21 cellular contexts compared by ENCODE assay signal in genomic region chr15:100716456-100717085, GRCh38.
A peak's percentile ranks its signal among the peaks of the same experiment; 100 is the strongest.
DNase-seq lines count a peak whose midpoint lies in the region; ATAC-seq, FAIRE-seq and TF ChIP-seq lines count a peak whose summit lies in the region.
"Had no signal": no experiment of that assay in that cellular context is flagged by ENCODE, and none has a peak within 500 bp of the region (broad histone marks: within the 10 kb centered on the region; RNA-seq: fewer than 3 reads in every experiment).

No MANE protein-coding gene starts in this region.

- H3K14ac ChIP-seq in IMR-90 (replicated peaks; ENCODE audit: low read depth, low read length), result no peak overlapping the region

- DNase-seq in Calu3 (no peak), IMR-90 (no peak), ecto neural progenitor cell (ENCODE audit: low spot score) (peak; percentile 25), neural progenitor cell (ENCODE audit: low spot score) (no peak), urothelium cell line (ENCODE audit: low spot score) (no peak)
- no peak for DNase-seq in activated T-cell treated with anti-CD3 and anti-CD28 coated beads, Interleukin-2, amount 50 U/mL, for 24 hours
- no peak for DNase-seq in activated T-cell treated with anti-CD3 and anti-CD28 coated beads, Interleukin-2, amount 50 U/mL, for 48 hours
- DNase-seq: CD4-positive, CD25-positive, alpha-beta regulatory T cell; GDM1; GOT3; HFFc6; NCI-H146; NCI-H2081 treated with DMSO at 0.1 percent for 48 hours; NCI-H510A; NCI-H82 had no signal

- TF ChIP-seq RAD21 in IMR-90 (IDR thresholded peaks at IDR 0.05; ENCODE audit: low read length), result no peak

- no peak overlapping the region for H2AK9ac ChIP-seq in IMR-90 (replicated peaks; ENCODE audit: low read depth, low read length, poor library complexity)

- H3K4me1 Mint-ChIP-seq in Calu3 (ENCODE audit: low read depth, unreplicated experiment) (peaks cover 88% of the 10 kb centered on the region), neural progenitor cell (peaks cover 18% of the 10 kb centered on the region)
- H3K4me1 Mint-ChIP-seq in activated T-cell treated with anti-CD3 and anti-CD28 coated beads, Interleukin-2, amount 50 U/mL, for 24 hours (ENCODE audit: low read depth), result no peaks in the 10 kb centered on the region
- H3K4me1 Mint-ChIP-seq: CD4-positive, CD25-positive, alpha-beta regulatory T cell had no signal

- CTCF ChIA-PET in Calu3 (lab: Charles Lee), result interaction anchor here (1.2 to 1.7 kb wide), 2 partner anchors 11 to 151 kb away, joined by 3 to 6 read pairs; no protein-coding TSS in a partner anchor
- CTCF ChIA-PET in IMR-90 (lab: Yijun Ruan, JAX), result no interaction called here

- H3K27me3 ChIP-seq in IMR-90 (ENCODE audit: control insufficient read depth, insufficient read depth, low read length), result no peaks in the 10 kb centered on the region
- H3K27me3 ChIP-seq in neural progenitor cell, result no peaks in the 10 kb centered on the region
- H3K27me3 ChIP-seq: Peyer's patch had no signal

- H2BK5ac ChIP-seq in IMR-90 (ENCODE audit: low read depth, low read length, poor library complexity, severe bottlenecking), result no peak overlapping the region

- peak overlapping the region; percentile 35 for H3K4me3 Mint-ChIP-seq in Calu3 (ENCODE audit: low read depth, unreplicated experiment)
- H3K4me3 Mint-ChIP-seq in neural progenitor cell, result peak overlapping the region; percentile 7
- H3K4me3 Mint-ChIP-seq in activated T-cell treated with anti-CD3 and anti-CD28 coated beads, Interleukin-2, amount 50 U/mL, for 24 hours, result no peak overlapping the region
- H3K4me3 Mint-ChIP-seq: CD4-positive, CD25-positive, alpha-beta regulatory T cell; HFFc6 had no signal

- H3K27ac Mint-ChIP-seq in Calu3 (ENCODE audit: unreplicated experiment) (peak overlapping the region; percentile 98), neural progenitor cell (no peak overlapping the region)
- H3K27ac Mint-ChIP-seq in activated T-cell treated with anti-CD3 and anti-CD28 coated beads, Interleukin-2, amount 50 U/mL, for 24 hours, result no peak overlapping the region
- H3K27ac Mint-ChIP-seq: CD4-positive, CD25-positive, alpha-beta regulatory T cell; HFFc6 had no signal

- H4K91ac ChIP-seq in IMR-90 (ENCODE audit: insufficient read depth, low read depth, low read length), result no peak overlapping the region

- H4K8ac ChIP-seq in IMR-90 (ENCODE audit: low read depth in 2 of 2, low read length in 2 of 2), result no peak overlapping the region

- dilution Hi-C loops in IMR-90 (cut with HindIII; ENCODE audit: low sequenced_read_pairs, unreplicated experiment), result no loop called here

- H3K36me3 Mint-ChIP-seq in Calu3 (ENCODE audit: insufficient read depth, unreplicated experiment) (peaks cover 64% of the 10 kb centered on the region), neural progenitor cell (no peaks in the 10 kb centered on the region)
- no peaks in the 10 kb centered on the region for H3K36me3 Mint-ChIP-seq in activated T-cell treated with anti-CD3 and anti-CD28 coated beads, Interleukin-2, amount 50 U/mL, for 24 hours (ENCODE audit: low read depth)
- H3K36me3 Mint-ChIP-seq: CD4-positive, CD25-positive, alpha-beta regulatory T cell had no signal

- H3K79me1 ChIP-seq in IMR-90 (ENCODE audit: low read depth in 1 of 2, low read length in 2 of 2), result 0 out of 4 replicates have a peak, but pooled peaks cover 0 to 4% of the 10 kb centered on the region in 2 experiments

- TF ChIP-seq CTCF in Calu3 (IDR thresholded peaks at IDR 0.05; ENCODE audit: unreplicated experiment) (no peak), IMR-90 (conservative IDR thresholded peaks at IDR 0.05; ENCODE audit: low read depth, low read length) (no peak), neural progenitor cell (IDR thresholded peaks at IDR 0.05) (no peak)

- ATAC-seq in IMR-90 (ENCODE audit: low read depth) (no peak), GM21737 (IDR thresholded peaks at IDR 0.05; ENCODE audit: unreplicated experiment) (no peak)
- ATAC-seq: GM12878 had no signal

- no peak for TF ChIP-seq POLR2A in IMR-90 (IDR thresholded peaks at IDR 0.05; ENCODE audit: low read depth, low read length)

- H3K4ac ChIP-seq in IMR-90 (ENCODE audit: low read depth, low read length), result peak overlapping the region; percentile 54; the same call in 1 of the 2 replicates

- H3K27me3 Mint-ChIP-seq in Calu3 (ENCODE audit: unreplicated experiment) (no peaks in the 10 kb centered on the region), neural progenitor cell (ENCODE audit: insufficient read depth, low read depth) (peaks cover 7% of the 10 kb centered on the region)
- H3K27me3 Mint-ChIP-seq in activated T-cell treated with anti-CD3 and anti-CD28 coated beads, Interleukin-2, amount 50 U/mL, for 24 hours, result peaks cover 4% of the 10 kb centered on the region
- H3K27me3 Mint-ChIP-seq: CD4-positive, CD25-positive, alpha-beta regulatory T cell had no signal

- H3K4me3 ChIP-seq in IMR-90 (ENCODE audit: insufficient read depth, low read depth, low read length) (no peak overlapping the region), neural progenitor cell (no peak overlapping the region)
- H3K4me3 ChIP-seq: GM12878, Peyer's patch had no signal

- peaks cover 3% of the 10 kb centered on the region for H4K20me1 ChIP-seq in IMR-90 (ENCODE audit: insufficient read depth, low read length)
- no peaks in the 10 kb centered on the region for H4K20me1 ChIP-seq in neural progenitor cell (ENCODE audit: low read depth)

- POLR2A ChIA-PET in IMR-90 (lab: Charles Lee; ENCODE audit: unreplicated experiment), result no interaction called here

- H2AK5ac ChIP-seq in IMR-90 (ENCODE audit: low read depth, low read length), result peak overlapping the region; percentile 77; the same call in 1 of the 2 replicates

- no peak overlapping the region for H3K9ac ChIP-seq in IMR-90 (ENCODE audit: low read depth, low read length)
- H3K9ac ChIP-seq in neural progenitor cell, result no peak overlapping the region
- H3K9ac ChIP-seq: KMS-11 had no signal

- H2BK20ac ChIP-seq in IMR-90 (ENCODE audit: low read depth, low read length), result peak overlapping the region; percentile 46; the same call in 1 of the 2 replicates

- in situ Hi-C loops in IMR-90 (cut with MboI; ENCODE audit: low sequenced_read_pairs), result loop anchor here (25.0 kb wide), 1 partner anchor 546 kb away; the partner anchor contains the start of gene CHSY1

- H3K79me2 ChIP-seq in neural progenitor cell (ENCODE audit: low read depth), result no peaks in the 10 kb centered on the region

- intact Hi-C loops in Calu3 (cut with micrococcal nuclease; ENCODE audit: unreplicated experiment), result no loop called here
- intact Hi-C loops in IMR-90 (cut with micrococcal nuclease), result no loop called here

- H3K4me1 ChIP-seq in IMR-90 (ENCODE audit: control insufficient read depth, insufficient read depth, low read length), result peaks cover 27% of the 10 kb centered on the region
- no peaks in the 10 kb centered on the region for H3K4me1 ChIP-seq in neural progenitor cell

- no peak overlapping the region for H4K5ac ChIP-seq in IMR-90 (ENCODE audit: low read depth, low read length)

- no peak overlapping the region for H3K23ac ChIP-seq in IMR-90 (ENCODE audit: low read depth, low read length)

- H3K18ac ChIP-seq in IMR-90 (ENCODE audit: low read depth, low read length), result no peak overlapping the region

- FAIRE-seq in urothelium cell line (lab: Jason Lieb, UNC), result no peak
- FAIRE-seq: D721Med, GM12878, GM18507 had no signal

- peak overlapping the region; percentile 33 for H2BK120ac ChIP-seq in IMR-90 (ENCODE audit: low read depth, low read length)

- H3K9me3 ChIP-seq in IMR-90 (ENCODE audit: control insufficient read depth, insufficient read depth, low read length) (no peaks in the 10 kb centered on the region), neural progenitor cell (ENCODE audit: low read depth) (no peaks in the 10 kb centered on the region)
- H3K9me3 ChIP-seq: Peyer's patch had no signal

- peaks cover 6% of the 10 kb centered on the region for H3K9me3 Mint-ChIP-seq in Calu3 (ENCODE audit: low read depth, unreplicated experiment)
- peaks cover 1% of the 10 kb centered on the region for H3K9me3 Mint-ChIP-seq in neural progenitor cell
- H3K9me3 Mint-ChIP-seq in activated T-cell treated with anti-CD3 and anti-CD28 coated beads, Interleukin-2, amount 50 U/mL, for 24 hours, result no peaks in the 10 kb centered on the region
- H3K9me3 Mint-ChIP-seq: HFFc6 had no signal

- H2AFZ ChIP-seq in IMR-90 (replicated peaks; ENCODE audit: low read length, poor library complexity) (no peak overlapping the region), neural progenitor cell (replicated peaks) (no peak overlapping the region)

- BruUV-seq in Calu3 (replicated peaks; lab: Mats Ljungman, UMichigan), result no TSS peak
- no TSS peak for BruUV-seq in IMR-90 (replicated peaks; lab: Mats Ljungman, UMichigan)

- H2BK15ac ChIP-seq in IMR-90 (ENCODE audit: low read depth, low read length), result 0 out of 3 replicates have a peak overlapping the region, but pooled peaks have one; percentile 39

- 74% methylated on average over 3 of the region's 10 CpGs; no CpG with 5 or more reads in 1 of the 2 experiments for WGBS in IMR-90 (ENCODE audit: extremely low coverage in 2 of 2, insufficient read length in 1 of 2), 2 experiments

- no peaks in the 10 kb centered on the region for H3F3A ChIP-seq in neural progenitor cell (ENCODE audit: low read depth)

- H3K27ac ChIP-seq in IMR-90 (ENCODE audit: insufficient read depth, low read length), result no peak overlapping the region
- H3K27ac ChIP-seq in neural progenitor cell, result no peak overlapping the region
- H3K27ac ChIP-seq: KMS-11 had no signal

- peaks cover 28% of the 10 kb centered on the region for H3K9me1 ChIP-seq in IMR-90 (ENCODE audit: insufficient read depth, low read length)

- no peak overlapping the region for H3K56ac ChIP-seq in IMR-90 (ENCODE audit: extremely low read depth, insufficient read depth, low read length)

- H3K4me2 ChIP-seq in IMR-90 (ENCODE audit: low read depth, low read length) (no peak overlapping the region), neural progenitor cell (no peak overlapping the region)
- H3K4me2 ChIP-seq: KMS-11 had no signal

- H3K36me3 ChIP-seq in IMR-90 (ENCODE audit: control insufficient read depth, insufficient read depth, low read length), result no peaks in the 10 kb centered on the region
- no peaks in the 10 kb centered on the region for H3K36me3 ChIP-seq in neural progenitor cell
- H3K36me3 ChIP-seq: Peyer's patch had no signal

TF ChIP-seq in IMR-90, 13 proteins besides CTCF, POLR2A, EP300 and RAD21 (continues in another document):
- TF ChIP-seq CEBPB (IDR thresholded peaks at IDR 0.05; ENCODE audit: low read depth, low read length) (no peak), RCOR1 (IDR thresholded peaks at IDR 0.05; ENCODE audit: insufficient replicate concordance, low read length) (no peak), FOS (IDR thresholded peaks at IDR 0.05; ENCODE audit: low read depth, low read length) (no peak), ELK1 (IDR thresholded peaks at IDR 0.05; ENCODE audit: borderline replicate concordance, low read depth, low read length) (no peak)
